Comparison of ENCODE assay signal across 8 cellular contexts in genomic region chr20:462199-462991, GRCh38. TPM values are rescaled to one million over a fixed set of nuclear protein-coding genes. Genes with fewer than 3 reads are reported as not detected.
A peak's percentile ranks its signal among the peaks of the same experiment; 100 is the strongest.
DNase-seq lines count a peak whose midpoint lies in the region; ATAC-seq and TF ChIP-seq lines count a peak whose summit lies in the region.

TSS of gene TBC1D20 (minus strand) at chr20:462533. CDS start at chr20:462405, 128 bp downstream.

- peak; percentile 23; the same call in 1 of the 2 replicates for TF ChIP-seq CTCF in VCaP (conservative IDR thresholded peaks at IDR 0.05)
- TF ChIP-seq CTCF in breast epithelium (IDR thresholded peaks at IDR 0.05): peak in 1 of 3 donors; percentile 9
- TF ChIP-seq CTCF in smooth muscle cell (IDR thresholded peaks at IDR 0.05; ENCODE audit: borderline replicate concordance, insufficient read depth, poor library complexity, severe bottlenecking): no peak

- no peak for TF ChIP-seq POLR2A in breast epithelium (IDR thresholded peaks at IDR 0.05)

- peak; percentile 95 for ATAC-seq in GM18909 (IDR thresholded peaks at IDR 0.05; ENCODE audit: poor library complexity, unreplicated experiment)
- ATAC-seq in HG03159 (IDR thresholded peaks at IDR 0.05; ENCODE audit: unreplicated experiment): peak; percentile 93

- intact Hi-C loops in breast epithelium (cut with DNase I; ENCODE audit: low total_unique reads): no loop called here

- H3K36me3 ChIP-seq in breast epithelium (no peaks in the 10 kb centered on the region), smooth muscle cell (ENCODE audit: low read depth) (no peaks in the 10 kb centered on the region)

- H3K9me3 ChIP-seq in breast epithelium (no peaks in the 10 kb centered on the region), smooth muscle cell (replicated peaks; ENCODE audit: low read depth) (no peaks in the 10 kb centered on the region)

- peaks cover 49% of the 10 kb centered on the region for H3K79me2 ChIP-seq in smooth muscle cell (ENCODE audit: low read depth)

- H3K4me3 ChIP-seq in breast epithelium (peak within 1 kb of the TSS; percentile 73 to 96 (median 91)), smooth muscle cell (peak within 1 kb of the TSS; percentile 75)

- DNase-seq in AG08396 (ENCODE audit: low spot score): peak; percentile 97
- DNase-seq in NCI-H2196 treated with DMSO at 0.1 percent for 48 hours (lab: John Stamatoyannopoulos, UW; ENCODE audit: unreplicated experiment): peak; percentile 80
- peak; percentile 75 to 77 for DNase-seq in breast epithelium (ENCODE audit: low spot score in 2 of 2)
- DNase-seq in iPS-NIHi11 (ENCODE audit: low spot score): peak; percentile 97
- peak; percentile 51 for DNase-seq in smooth muscle cell (lab: John Stamatoyannopoulos, UW; ENCODE audit: unreplicated experiment)

- H3K9ac ChIP-seq in smooth muscle cell (ENCODE audit: low read depth): peak within 1 kb of the TSS; percentile 96

- H3F3A ChIP-seq in smooth muscle cell (ENCODE audit: low read depth): peaks cover 5% of the 10 kb centered on the region

- H2AFZ ChIP-seq in smooth muscle cell (ENCODE audit: low read depth): peak within 1 kb of the TSS; percentile 73

- WGBS in smooth muscle cell (ENCODE audit: low lambda C conversion rate): 3% methylated on average over 53 of the region's 80 CpGs

- peak within 1 kb of the TSS; percentile 93 for H3K27ac ChIP-seq in VCaP
- H3K27ac ChIP-seq in breast epithelium: peak within 1 kb of the TSS; percentile 90 to 94
- H3K27ac ChIP-seq in smooth muscle cell (ENCODE audit: low read depth): peak within 1 kb of the TSS; percentile 90

- H4K20me1 ChIP-seq in smooth muscle cell (ENCODE audit: low read depth): peaks cover 42% of the 10 kb centered on the region

- peak within 1 kb of the TSS; percentile 93 for H3K4me2 ChIP-seq in smooth muscle cell

- H3K27me3 ChIP-seq in breast epithelium: no peaks in the 10 kb centered on the region
- H3K27me3 ChIP-seq in smooth muscle cell (ENCODE audit: low read depth): no peaks in the 10 kb centered on the region

- H3K4me1 ChIP-seq in breast epithelium: no peaks in the 10 kb centered on the region
- H3K4me1 ChIP-seq in smooth muscle cell (ENCODE audit: low read depth): peaks cover 19% of the 10 kb centered on the region

RNA-seq across cellular contexts. Expression of gene TBC1D20, which starts in this region (rescaled TPM):
- total RNA-seq in breast epithelium: 10 to 100 TPM; 37.7 to 56.6 (median 42.3) TPM
- 37.9 and 41.9 TPM in 2 replicates for total RNA-seq in smooth muscle cell
- 41.6 and 45.7 TPM in 2 replicates for polyA plus RNA-seq in smooth muscle cell

Comparison
In these comparisons a context has a peak if more than half of its experiments do, and no peak if none do; other contexts are left out.
1. Peak in every context shown above with its lines: DNase-seq, ATAC-seq, H3K4me3 ChIP-seq and H3K27ac ChIP-seq.